Comparison of ENCODE assay signal across 15 cellular contexts in genomic region chr11:111336582-111337256, GRCh38. TPM values are rescaled to one million over a fixed set of nuclear protein-coding genes. Genes with fewer than 3 reads are reported as not detected.
DNase-seq lines count a peak whose midpoint lies in the region; ATAC-seq and TF ChIP-seq lines count a peak whose summit lies in the region.
"Had no signal": no experiment of that assay in that cellular context is flagged by ENCODE, and none has a peak within 500 bp of the region (broad histone marks: within the 10 kb centered on the region; RNA-seq: fewer than 3 reads in every experiment).

No MANE protein-coding gene starts in this region.

- peaks cover 11% of the 10 kb centered on the region for H3K9me3 Mint-ChIP-seq in Caco-2 (ENCODE audit: unreplicated experiment)
- H3K9me3 Mint-ChIP-seq: neural crest cell had no signal

- H3K4me3 Mint-ChIP-seq in Caco-2 (ENCODE audit: unreplicated experiment) (peak overlapping the region; percentile 16), T-helper 17 cell (no peak overlapping the region)
- H3K4me3 Mint-ChIP-seq: brain; CD4-positive, alpha-beta T cell; neural crest cell had no signal

- no peak overlapping the region for H3K9ac ChIP-seq in iPS-20b (ENCODE audit: low read depth, low read length)

- POLR2A ChIA-PET in Caco-2 (lab: Charles Lee) = interaction anchor here (0.5 to 1.1 kb wide), 3 partner anchors 23 to 196 kb away, joined by 3 to 4 read pairs (median 3); no protein-coding TSS in a partner anchor

- H3K4me1 Mint-ChIP-seq in Caco-2 (ENCODE audit: low read depth, unreplicated experiment) (peaks cover 57% of the 10 kb centered on the region), T-helper 17 cell (no peaks in the 10 kb centered on the region)

- no TSS peak for BruUV-seq in Caco-2 (replicated peaks; lab: Mats Ljungman, UMichigan)

- intact Hi-C loops in Caco-2 (cut with micrococcal nuclease; ENCODE audit: unreplicated experiment) = no loop called here

- CTCF ChIA-PET in Caco-2 (lab: Charles Lee) = interaction anchor here (0.8 to 3.7 kb wide), 8 partner anchors 12 to 92 kb away, joined by 3 to 31 read pairs (median 4); no protein-coding TSS in a partner anchor

- H3K4me1 ChIP-seq in Caco-2 (peaks cover 58% of the 10 kb centered on the region), iPS-20b (ENCODE audit: insufficient read depth, low read length) (peaks cover 12% of the 10 kb centered on the region)

- H3K36me3 ChIP-seq in Caco-2 (ENCODE audit: control insufficient read depth, insufficient read depth, low read length) (no peaks in the 10 kb centered on the region), MG63 (no peaks in the 10 kb centered on the region), iPS-20b (ENCODE audit: insufficient read depth, low read depth, low read length) (no peaks in the 10 kb centered on the region)

- peak overlapping the region; percentile 86 for H3K27ac Mint-ChIP-seq in Caco-2 (ENCODE audit: unreplicated experiment)
- no peak overlapping the region for H3K27ac Mint-ChIP-seq in T-helper 17 cell
- H3K27ac Mint-ChIP-seq: CD4-positive, alpha-beta T cell had no signal

- H3K9me3 ChIP-seq in Caco-2 (no peaks in the 10 kb centered on the region), MG63 (peaks cover 15% of the 10 kb centered on the region), iPS-20b (ENCODE audit: insufficient read depth, low read depth, low read length) (no peaks in the 10 kb centered on the region), T-helper 17 cell (ENCODE audit: control insufficient read depth, low read length, poor library complexity, severe bottlenecking) (no peaks in the 10 kb centered on the region)

- H3K27ac ChIP-seq in iPS-20b (ENCODE audit: low read length) = no peak overlapping the region
- H3K27ac ChIP-seq: epithelial cell of prostate had no signal

- no peaks in the 10 kb centered on the region for H3K27me3 Mint-ChIP-seq in Caco-2 (ENCODE audit: insufficient read depth, unreplicated experiment)
- H3K27me3 Mint-ChIP-seq in T-helper 17 cell = peaks cover 20% of the 10 kb centered on the region
- H3K27me3 Mint-ChIP-seq: CD4-positive, alpha-beta T cell had no signal

- no peaks in the 10 kb centered on the region for H3K27me3 ChIP-seq in Caco-2 (replicated peaks; ENCODE audit: control insufficient read depth, insufficient read depth, low read length)
- no peaks in the 10 kb centered on the region; the same call in 1 of the 2 replicates for H3K27me3 ChIP-seq in MG63
- H3K27me3 ChIP-seq in iPS-20b (ENCODE audit: insufficient read depth, low read length) = no peaks in the 10 kb centered on the region

- no peak for TF ChIP-seq CTCF in Caco-2 (IDR thresholded peaks at IDR 0.05; ENCODE audit: insufficient read depth in 1 of 2, low read depth in 1 of 2, low read length in 1 of 2, severe bottlenecking in 1 of 2, unreplicated experiment in 1 of 2)

- H3K4me3 ChIP-seq in Caco-2 (ENCODE audit: low read depth, low read length) (no peak overlapping the region), MG63 (no peak overlapping the region), iPS-20b (ENCODE audit: low read length) (peak overlapping the region; percentile 2; the same call in 1 of the 2 replicates)

- peak; percentile 87 to 88 for DNase-seq in Caco-2
- peak; percentile 55 for DNase-seq in MG63
- DNase-seq in amniotic stem cell (lab: John Stamatoyannopoulos, UW) = peak; percentile 38
- DNase-seq in activated CD4-positive, alpha-beta T cell treated with anti-CD3 and anti-CD28 coated beads for 48 hours = no peak
- DNase-seq in germinal center (ENCODE audit: low spot score) = no peak
- no peak for DNase-seq in T-helper 17 cell
- no peak for DNase-seq in activated gamma-delta T cell (lab: John Stamatoyannopoulos, UW)
- DNase-seq: CD4-positive, alpha-beta T cell; NCI-H2081 treated with DMSO at 0.1 percent for 48 hours; stimulated activated CD4-positive, alpha-beta T cell treated with anti-CD3 and anti-CD28 coated beads, Interleukin-15, amount 100 ng/mL, for 24 hours had no signal

- peaks cover 8% of the 10 kb centered on the region for H3K36me3 Mint-ChIP-seq in Caco-2 (ENCODE audit: insufficient read depth, unreplicated experiment)
- H3K36me3 Mint-ChIP-seq in T-helper 17 cell (ENCODE audit: low read depth) = peaks cover 6% of the 10 kb centered on the region
- H3K36me3 Mint-ChIP-seq: brain had no signal

- no peak for ATAC-seq in T-helper 17 cell

RNA-seq across cellular contexts. Expression of gene POU2AF3, which starts 38.4 kb away (rescaled TPM):
- total RNA-seq in Caco-2 (2022) = 7.0 and 8.6 TPM in 2 replicates
- not detected in 2 replicates for total RNA-seq in MG63 (2014; rRNA removed; shearing (Covaris generic); ENCODE audit: low replicate concordance)
- not detected for total RNA-seq in T-helper 17 cell
- total RNA-seq: CD4-positive, alpha-beta T cell had no signal

RNA-seq across cellular contexts. Expression of gene POU2AF1, which starts 42.4 kb away (rescaled TPM):
- total RNA-seq in Caco-2 (2022) (1.1 and 2.7 TPM in 2 replicates), T-helper 17 cell (10 to 100 TPM in 1 of 2 donors, 1 to 10 TPM in 1; 1.6 to 10.5 TPM)
- not detected in 2 replicates for total RNA-seq in MG63 (2014; rRNA removed; shearing (Covaris generic); ENCODE audit: low replicate concordance)
- total RNA-seq: kidney epithelial cell, neural crest cell had no signal

Comparison
In these comparisons a context has a peak if more than half of its experiments do, and no peak if none do; other contexts are left out.
1. DNase-seq: peak in Caco-2 (2 of 2), MG63 (single experiment) and amniotic stem cell (single experiment); none in activated CD4-positive, alpha-beta T cell treated with anti-CD3 and anti-CD28 coated beads for 48 hours (single experiment), germinal center (single experiment), T-helper 17 cell (0 of 3) and activated gamma-delta T cell (single experiment).